In the genomic region with DNA sequence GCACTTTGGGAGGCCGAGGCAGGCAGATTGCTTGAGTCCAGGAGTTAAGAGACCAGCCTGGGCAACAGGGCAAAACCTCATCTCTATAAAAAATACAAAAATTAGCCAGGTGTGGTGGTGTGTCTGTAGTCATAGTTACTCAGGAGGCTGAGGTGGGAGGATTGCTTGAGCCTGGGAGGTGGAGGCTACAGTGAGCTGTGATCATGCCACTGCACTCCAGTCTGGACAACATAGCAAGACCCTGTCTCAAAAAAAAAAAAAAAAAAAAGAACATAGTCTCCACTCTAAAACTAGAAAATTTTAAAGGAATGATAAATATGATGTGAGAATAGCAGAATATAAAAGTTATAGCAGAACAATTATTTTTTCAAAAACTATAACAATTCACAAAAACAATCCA, we compare ENCODE assay signal across 1 cellular context.
TF ChIP-seq lines count a peak whose summit lies in the region.

No MANE protein-coding gene starts in this region.

TF ChIP-seq in HepG2, 621 proteins besides CTCF, POLR2A, EP300 and RAD21:
- TF ChIP-seq ZNF121 (CRISPR knock-in tag; IDR thresholded peaks at IDR 0.05): peak; percentile 64
